In the genomic region with DNA sequence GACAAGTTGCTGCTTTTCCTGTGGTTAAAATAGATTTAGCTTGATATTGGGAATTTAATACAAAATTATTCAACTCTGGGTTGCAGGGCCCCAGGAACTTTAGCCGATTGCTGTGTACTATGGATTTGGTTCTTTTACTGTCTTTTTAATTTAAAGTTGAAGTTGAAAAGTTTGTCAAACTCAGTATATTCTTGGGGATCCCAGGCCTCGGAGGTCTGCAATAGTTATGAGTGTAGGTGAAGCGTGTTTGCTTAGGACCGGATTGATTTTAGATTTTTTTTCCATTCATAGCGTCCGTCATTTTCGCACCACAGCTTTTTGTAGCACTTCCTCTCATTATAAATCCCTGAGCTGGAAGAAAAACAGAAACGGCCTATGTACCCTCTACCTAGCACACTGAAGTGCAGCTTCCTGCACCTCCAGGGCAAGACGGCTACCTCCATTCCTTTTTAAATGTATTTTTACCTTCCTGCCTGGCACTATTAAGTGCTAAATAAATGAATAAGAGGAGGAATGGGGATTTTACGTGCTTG, we compare ENCODE assay signal across 8 cellular contexts. TPM values are rescaled to one million over a fixed set of nuclear protein-coding genes. Genes with fewer than 3 reads are reported as not detected.
DNase-seq lines count a peak whose midpoint lies in the region; ATAC-seq, FAIRE-seq and TF ChIP-seq lines count a peak whose summit lies in the region.

No MANE protein-coding gene starts in this region.

- no peak overlapping the region for H2BK5ac ChIP-seq in mesendoderm (ENCODE audit: low read length)

- ATAC-seq in HG02970 (IDR thresholded peaks at IDR 0.05; ENCODE audit: low FRiP score, unreplicated experiment) (peak; percentile 8), Panc1 (no peak)

- H3K36me3 ChIP-seq in Panc1 (ENCODE audit: control insufficient read depth, insufficient read depth, low read length): no peaks in the 10 kb centered on the region; the same call in 1 of the 2 replicates
- H3K36me3 ChIP-seq in mesendoderm (ENCODE audit: control insufficient read depth, insufficient read depth, low read length): no peaks in the 10 kb centered on the region

- no peaks in the 10 kb centered on the region for H3K9me3 ChIP-seq in Panc1 (ENCODE audit: control insufficient read depth, insufficient read depth, low read depth, low read length)

- intact Hi-C loops in Panc1 (cut with micrococcal nuclease; ENCODE audit: unreplicated experiment): no loop called here

- H4K5ac ChIP-seq in mesendoderm (ENCODE audit: low read length): no peak overlapping the region

- H3K27ac ChIP-seq in 22Rv1 (peak overlapping the region; percentile 92), Panc1 (ENCODE audit: low read length) (peak overlapping the region; percentile 93), mesendoderm (ENCODE audit: low read depth, low read length) (peak overlapping the region; percentile 22)

- H3K4me1 ChIP-seq in Panc1 (ENCODE audit: control insufficient read depth, insufficient read depth, low read length) (peaks cover 3% of the 10 kb centered on the region), mesendoderm (ENCODE audit: control insufficient read depth, low read depth, low read length) (no peaks in the 10 kb centered on the region)

- H3K56ac ChIP-seq in mesendoderm (ENCODE audit: low read length): peak overlapping the region; percentile 81

- peak overlapping the region; percentile 38 for H3K4me2 ChIP-seq in mesendoderm (ENCODE audit: low read length)

- no peak overlapping the region for H2AK5ac ChIP-seq in mesendoderm (ENCODE audit: low read length)

- FAIRE-seq in GM12891 (lab: Jason Lieb, UNC): peak; percentile 55
- FAIRE-seq in urothelium cell line (lab: Jason Lieb, UNC): no peak

- POLR2A ChIA-PET in Panc1 (lab: Charles Lee): no interaction called here

- H2BK120ac ChIP-seq in mesendoderm (ENCODE audit: low read depth, low read length): no peak overlapping the region

- TF ChIP-seq POLR2A in GM12891 (IDR thresholded peaks at IDR 0.05; ENCODE audit: low read depth, low read length): no peak

- WGBS in mesendoderm (ENCODE audit: extremely low coverage, insufficient coverage, low lambda C conversion rate): no CpG with 5 or more reads among the region's 10 CpGs

- peak overlapping the region; percentile 81 for H3K9ac ChIP-seq in mesendoderm (ENCODE audit: low read length)

- H3K79me2 ChIP-seq in mesendoderm (ENCODE audit: control insufficient read depth, insufficient read depth, low read length): no peaks in the 10 kb centered on the region

- in situ Hi-C loops in Panc1 (cut with HindIII; ENCODE audit: low pct_unique_long_range_greater_than_20kb, low sequenced_read_pairs): no loop called here

- CTCF ChIA-PET in Panc1 (lab: Charles Lee): no interaction called here

- TF ChIP-seq CTCF in 22Rv1 (IDR thresholded peaks at IDR 0.05) (no peak), Panc1 (IDR thresholded peaks at IDR 0.05) (no peak), choroid plexus epithelial cell (conservative IDR thresholded peaks at IDR 0.05; ENCODE audit: low read depth, low read length) (no peak)

- H3K18ac ChIP-seq in mesendoderm (ENCODE audit: low read length): no peak overlapping the region

- H3K4me3 ChIP-seq in Panc1 (ENCODE audit: low read depth in 2 of 2, low read length in 2 of 2) (peak overlapping the region; percentile 73 to 94), choroid plexus epithelial cell (ENCODE audit: low read depth, low read length) (peak overlapping the region; percentile 93), mesendoderm (ENCODE audit: low read length) (no peak overlapping the region)

- TSS peak; percentile 99 for BruUV-seq in Panc1 (replicated peaks; lab: Mats Ljungman, UMichigan)

- no peak overlapping the region for H3K23ac ChIP-seq in mesendoderm (ENCODE audit: low read length)

- DNase-seq in GM12891 (ENCODE audit: insufficient read length, low spot score) (no peak), Panc1 (ENCODE audit: low read depth, low spot score) (peak; percentile 2), choroid plexus epithelial cell (ENCODE audit: low read depth) (peak; percentile 31), mesendoderm (no peak), urothelium cell line (ENCODE audit: low spot score) (peak; percentile 9), COR-L47 (lab: John Stamatoyannopoulos, UW) (no peak)

- H3K4ac ChIP-seq in mesendoderm (ENCODE audit: low read depth, low read length): no peak overlapping the region

- peak overlapping the region; percentile 97 for H4K8ac ChIP-seq in mesendoderm (ENCODE audit: low read depth, low read length)

- H2BK15ac ChIP-seq in mesendoderm (replicated peaks; ENCODE audit: low read depth): no peak overlapping the region

- H3K79me1 ChIP-seq in mesendoderm (ENCODE audit: low read length): no peaks in the 10 kb centered on the region

- H3K27me3 ChIP-seq in Panc1 (ENCODE audit: control insufficient read depth, insufficient read depth, low read length) (no peaks in the 10 kb centered on the region), mesendoderm (ENCODE audit: insufficient read depth, low read length, poor library complexity) (no peaks in the 10 kb centered on the region)

TF ChIP-seq in GM12891, 5 proteins besides CTCF, POLR2A, EP300 and RAD21:
- TF ChIP-seq POU2F2 (IDR thresholded peaks at IDR 0.05; ENCODE audit: low read depth, low read length): no peak
- no peak for TF ChIP-seq PAX5 (IDR thresholded peaks at IDR 0.05; ENCODE audit: insufficient read depth, low read length, severe bottlenecking)
- peak; percentile 83 for TF ChIP-seq SPI1 (IDR thresholded peaks at IDR 0.05; ENCODE audit: low read depth, low read length)
- TF ChIP-seq POLR2AphosphoS5 (IDR thresholded peaks at IDR 0.05; ENCODE audit: low read depth, low read length): no peak

RNA-seq across cellular contexts. Expression of a gene that starts 0.5 kb away (rescaled TPM):
- 12.0 TPM for polyA plus RNA-seq in GM12891 (2012; ENCODE audit: low read depth, missing spikeins)
- 15.4 TPM for total RNA-seq in Panc1 (2021; ENCODE audit: unreplicated experiment)
- polyA plus RNA-seq in Panc1 (2012; ENCODE audit: insufficient read length): 17.9 TPM
- 5.7 TPM for polyA plus RNA-seq in mesendoderm (2013, experiment 1 of 2)
- 5.3 TPM for polyA plus RNA-seq in mesendoderm (2013, experiment 2 of 2)

Comparison
In these comparisons a context has a peak if more than half of its experiments do, and no peak if none do; other contexts are left out.
1. H3K27ac ChIP-seq: peak in every context shown above with its lines; median percentile 93 in Panc1; 92 in 22Rv1; 22 in mesendoderm.
2. DNase-seq: peak in Panc1 (single experiment), choroid plexus epithelial cell (single experiment) and urothelium cell line (single experiment); none in GM12891 (single experiment), mesendoderm (single experiment) and COR-L47 (single experiment).